In genomic region chr9:72871685-72872084, GRCh38 we compare ENCODE assay signal across 1 cellular context.
TF ChIP-seq lines count a peak whose summit lies in the region.

No MANE protein-coding gene starts in this region.

TF ChIP-seq in K562, 482 proteins besides CTCF, POLR2A, EP300 and RAD21 (continued from another document):
- TF ChIP-seq PRDM10 (IDR thresholded peaks at IDR 0.05; ENCODE audit: partially characterized antibody): no peak
- no peak for TF ChIP-seq SMAD3 (CRISPR knock-in tag; conservative IDR thresholded peaks at IDR 0.05)
- TF ChIP-seq ZNF639 (CRISPR knock-in tag; conservative IDR thresholded peaks at IDR 0.05 in 1 of 2, IDR thresholded peaks at IDR 0.05 in 1 of 2): no peak
- TF ChIP-seq CC2D1A (IDR thresholded peaks at IDR 0.05): 0 out of 2 replicates have a peak, but pooled peaks have one; percentile 19
- no peak for TF ChIP-seq XRCC5 (IDR thresholded peaks at IDR 0.05; ENCODE audit: low read depth, low read length)
- TF ChIP-seq GATA2 (CRISPR knock-in tag; IDR thresholded peaks at IDR 0.05): peak; percentile 17; the same call in 1 of the 2 replicates
- no peak for TF ChIP-seq RAD51 (IDR thresholded peaks at IDR 0.05; ENCODE audit: borderline replicate concordance, low read depth)
- TF ChIP-seq HLTF (IDR thresholded peaks at IDR 0.05): no peak
- TF ChIP-seq PHTF2 (CRISPR knock-in tag; IDR thresholded peaks at IDR 0.05): no peak
- TF ChIP-seq ZNF668 (CRISPR knock-in tag; IDR thresholded peaks at IDR 0.05): no peak
- TF ChIP-seq DEAF1 (CRISPR knock-in tag; IDR thresholded peaks at IDR 0.05): peak; percentile 52
- TF ChIP-seq TOE1 (IDR thresholded peaks at IDR 0.05; ENCODE audit: borderline replicate concordance): no peak
- TF ChIP-seq TOE1 (CRISPR knock-in tag; IDR thresholded peaks at IDR 0.05; ENCODE audit: borderline replicate concordance, low read depth): no peak
- no peak for TF ChIP-seq ZNF507 (tag; conservative IDR thresholded peaks at IDR 0.05)
- peak; percentile 26; the same call in 1 of the 2 replicates for TF ChIP-seq ARID2 (IDR thresholded peaks at IDR 0.05)
- no peak for TF ChIP-seq NFE2 (IDR thresholded peaks at IDR 0.05; ENCODE audit: low read depth)
